Comparison of ENCODE assay signal across 23 cellular contexts in genomic region chr9:106449528-106449927, GRCh38.
DNase-seq lines count a peak whose midpoint lies in the region; ATAC-seq and TF ChIP-seq lines count a peak whose summit lies in the region.
"Had no signal": no experiment of that assay in that cellular context is flagged by ENCODE, and none has a peak within 500 bp of the region (broad histone marks: within the 10 kb centered on the region; RNA-seq: fewer than 3 reads in every experiment).

No MANE protein-coding gene starts in this region.

- no peak overlapping the region for H2BK5ac ChIP-seq in neuronal stem cell (ENCODE audit: low read length)

- no peaks in the 10 kb centered on the region for H3K27me3 ChIP-seq in left ventricle myocardium inferior (ENCODE audit: low read depth)
- H3K27me3 ChIP-seq in hepatocyte = no peaks in the 10 kb centered on the region
- no peaks in the 10 kb centered on the region for H3K27me3 ChIP-seq in neuronal stem cell (ENCODE audit: control insufficient read depth in 3 of 3, insufficient read depth in 3 of 3, low read depth in 1 of 3, low read length in 3 of 3)
- H3K27me3 ChIP-seq: SJSA1 had no signal

- peak overlapping the region; percentile 83 for H3K27ac ChIP-seq in left ventricle myocardium inferior (replicated peaks)
- H3K27ac ChIP-seq in hepatocyte = peak overlapping the region; percentile 18
- H3K27ac ChIP-seq in neuronal stem cell (replicated peaks; ENCODE audit: low read length) = no peak overlapping the region
- H3K27ac ChIP-seq: KMS-11, SJSA1 had no signal

- DNase-seq in left ventricle myocardium inferior = no peak
- DNase-seq in left ventricle myocardium superior = no peak
- DNase-seq in hepatocyte (ENCODE audit: low spot score) = no peak
- DNase-seq in neuronal stem cell (ENCODE audit: low spot score) = no peak
- DNase-seq in lower leg skin (ENCODE audit: low spot score in 2 of 2) = no peak
- no peak for DNase-seq in glomerular visceral epithelial cell (ENCODE audit: extremely low spot score)
- DNase-seq in inferior parietal cortex (ENCODE audit: extremely low spot score) = no peak
- DNase-seq: AML-193; C1 segment of cervical spinal cord; Calu3; CD8-positive, alpha-beta T cell; DMS153; GOT3; IMR-90; NCI-H1105; NCI-H2029 treated with DMSO at 0.1 percent for 48 hours; NCI-H226; NCI-H510A treated with DMSO at 0.1 percent for 48 hours; NCI-H774 had no signal

- peak overlapping the region; percentile 21 for H2AFZ ChIP-seq in hepatocyte
- peak overlapping the region; percentile 42 for H2AFZ ChIP-seq in neuronal stem cell (ENCODE audit: low read length)

- H4K8ac ChIP-seq in neuronal stem cell (ENCODE audit: low read depth, low read length) = no peak overlapping the region

- ATAC-seq in left ventricle myocardium superior (no peak), HG02884 (IDR thresholded peaks at IDR 0.05; ENCODE audit: unreplicated experiment) (no peak)
- ATAC-seq: CD8-positive, alpha-beta T cell; HCT116 had no signal

- H3K23ac ChIP-seq in neuronal stem cell (ENCODE audit: low read depth, low read length, poor library complexity) = no peak overlapping the region

- TF ChIP-seq CTCF in left ventricle myocardium inferior (IDR thresholded peaks at IDR 0.05; ENCODE audit: borderline replicate concordance) (no peak), hepatocyte (IDR thresholded peaks at IDR 0.05; ENCODE audit: poor library complexity) (no peak), lower leg skin (IDR thresholded peaks at IDR 0.05) (no peak)

- no peak overlapping the region for H2BK120ac ChIP-seq in neuronal stem cell (ENCODE audit: low read depth, low read length)

- H3K4ac ChIP-seq in neuronal stem cell (ENCODE audit: low read length) = no peak overlapping the region

- H3K79me2 ChIP-seq in hepatocyte = no peaks in the 10 kb centered on the region

- H3K4me2 ChIP-seq in hepatocyte = peak overlapping the region; percentile 47
- H3K4me2 ChIP-seq in neuronal stem cell (ENCODE audit: insufficient read depth, low read length, poor library complexity, severe bottlenecking) = no peak overlapping the region
- H3K4me2 ChIP-seq: KMS-11 had no signal

- no peak overlapping the region for H4K91ac ChIP-seq in neuronal stem cell (ENCODE audit: low read depth, low read length, poor library complexity)

- intact Hi-C loops in left ventricle myocardium inferior (cut with micrococcal nuclease) = no loop called here
- intact Hi-C loops in left ventricle myocardium superior (cut with micrococcal nuclease) = loop anchor here (5.0 kb wide), 1 partner anchor 432 kb away; no protein-coding TSS in a partner anchor
- intact Hi-C loops in lower leg skin (cut with DNase I; ENCODE audit: low total_unique reads) = no loop called here

- TF ChIP-seq POLR2A in lower leg skin (IDR thresholded peaks at IDR 0.05) = no peak

- no peak overlapping the region for H3K18ac ChIP-seq in neuronal stem cell (ENCODE audit: low read length)

- H3K36me3 ChIP-seq in left ventricle myocardium inferior (no peaks in the 10 kb centered on the region), hepatocyte (replicated peaks; ENCODE audit: insufficient read depth, low read depth) (no peaks in the 10 kb centered on the region), neuronal stem cell (replicated peaks in 1 of 2; ENCODE audit: control insufficient read depth in 2 of 2, insufficient read depth in 2 of 2, low read length in 2 of 2) (no peaks in the 10 kb centered on the region)
- H3K36me3 ChIP-seq: SJSA1 had no signal

- WGBS in hepatocyte (ENCODE audit: low lambda C conversion rate, missing lambda C conversion rate) = 39% methylated on average over 3 of the region's 3 CpGs
- WGBS in neuronal stem cell (ENCODE audit: extremely low coverage in 2 of 2, insufficient read length in 2 of 2, insufficient replicate concordance in 1 of 2), 2 donors = no CpG with 5 or more reads among the region's 3 CpGs
- WGBS in lower leg skin, 2 donors = 70 to 81% methylated on average over 3 of the region's 3 CpGs

- H2AK5ac ChIP-seq in neuronal stem cell (ENCODE audit: low read depth, low read length) = no peak overlapping the region

- H3K4me3 ChIP-seq in left ventricle myocardium inferior (no peak overlapping the region), hepatocyte (no peak overlapping the region), neuronal stem cell (ENCODE audit: low read length in 2 of 2) (no peak overlapping the region), lower leg skin (ENCODE audit: low read depth, poor library complexity, severe bottlenecking) (no peak overlapping the region)
- H3K4me3 ChIP-seq: SJSA1 had no signal

- no peaks in the 10 kb centered on the region for H3K9me2 ChIP-seq in hepatocyte (replicated peaks; ENCODE audit: insufficient read depth)

- no peak overlapping the region for H2BK12ac ChIP-seq in neuronal stem cell (ENCODE audit: low read length)

- no peaks in the 10 kb centered on the region for H4K20me1 ChIP-seq in hepatocyte (ENCODE audit: insufficient read depth, poor library complexity, severe bottlenecking)

- H3K4me1 ChIP-seq in left ventricle myocardium inferior = peaks cover 18% of the 10 kb centered on the region
- H3K4me1 ChIP-seq in hepatocyte (ENCODE audit: insufficient read depth) = no peaks in the 10 kb centered on the region
- H3K4me1 ChIP-seq in neuronal stem cell (ENCODE audit: control insufficient read depth in 2 of 2, insufficient read depth in 1 of 2, low read depth in 1 of 2, low read length in 2 of 2) = no peaks in the 10 kb centered on the region
- H3K4me1 ChIP-seq: SJSA1 had no signal

- no peaks in the 10 kb centered on the region for H3K79me1 ChIP-seq in neuronal stem cell (ENCODE audit: low read depth, low read length)

- no peak overlapping the region for H3K14ac ChIP-seq in neuronal stem cell (ENCODE audit: low read length)

- no peaks in the 10 kb centered on the region for H3K9me3 ChIP-seq in left ventricle myocardium inferior (replicated peaks)
- H3K9me3 ChIP-seq in hepatocyte (ENCODE audit: low read depth) = no peaks in the 10 kb centered on the region
- no peaks in the 10 kb centered on the region for H3K9me3 ChIP-seq in neuronal stem cell (replicated peaks in 1 of 2; ENCODE audit: control insufficient read depth in 2 of 2, insufficient read depth in 1 of 2, low read depth in 1 of 2, low read length in 2 of 2)
- H3K9me3 ChIP-seq: SJSA1 had no signal

- H3K9ac ChIP-seq in neuronal stem cell (ENCODE audit: low read depth, low read length, poor library complexity) = no peak overlapping the region
- H3K9ac ChIP-seq: KMS-11 had no signal

- no peak overlapping the region for H2BK15ac ChIP-seq in neuronal stem cell (ENCODE audit: low read length)
